In genomic region chr17:81518785-81519283, GRCh38 we compare ENCODE assay signal across 8 cellular contexts. TPM values are rescaled to one million over a fixed set of nuclear protein-coding genes. Genes with fewer than 3 reads are reported as not detected.
DNase-seq lines count a peak whose midpoint lies in the region; ATAC-seq and TF ChIP-seq lines count a peak whose summit lies in the region.

No MANE protein-coding gene starts in this region.

- ATAC-seq in HG02678 (IDR thresholded peaks at IDR 0.05; ENCODE audit: unreplicated experiment), result no peak

- H3K4me3 ChIP-seq in MM.1S (ENCODE audit: low read length) (peak overlapping the region; percentile 68), cardiac fibroblast (replicated peaks in 1 of 2; ENCODE audit: low read depth in 2 of 2, low read length in 2 of 2) (peak overlapping the region; percentile 15 to 40), lower leg skin (ENCODE audit: low read depth, poor library complexity, severe bottlenecking) (peak overlapping the region; percentile 14), vagina (peak overlapping the region; percentile 66 to 93), HAP-1 (no peak overlapping the region)

- no peaks in the 10 kb centered on the region for H4K20me1 ChIP-seq in MM.1S (ENCODE audit: insufficient read depth, low read length)

- H3K79me2 ChIP-seq in MM.1S (ENCODE audit: low read length), result peaks cover 8% of the 10 kb centered on the region; the same call in 1 of the 2 replicates

- H3K9me2 ChIP-seq in MM.1S (replicated peaks; ENCODE audit: insufficient read depth, low read length), result no peaks in the 10 kb centered on the region

- H3K4me2 ChIP-seq in MM.1S (ENCODE audit: low read depth, low read length), result peak overlapping the region; percentile 97

- H3K27me3 ChIP-seq in MM.1S (replicated peaks; ENCODE audit: insufficient read depth, low read length) (0 out of 2 replicates have a peak, but pooled peaks cover 2% of the 10 kb centered on the region), vagina (peaks cover 8% of the 10 kb centered on the region), HAP-1 (ENCODE audit: low read depth) (no peaks in the 10 kb centered on the region)

- H3K27ac ChIP-seq in MM.1S (ENCODE audit: low read length) (no peak overlapping the region; the same call in 1 of the 2 replicates), vagina (peak overlapping the region; percentile 51)

- no peaks in the 10 kb centered on the region for H3K36me3 ChIP-seq in ES-I3 (ENCODE audit: insufficient read depth, low read length)
- H3K36me3 ChIP-seq in MM.1S (replicated peaks; ENCODE audit: insufficient read depth, low read length), result no peaks in the 10 kb centered on the region
- no peaks in the 10 kb centered on the region for H3K36me3 ChIP-seq in vagina
- no peaks in the 10 kb centered on the region for H3K36me3 ChIP-seq in HAP-1 (replicated peaks)

- H3K9me3 ChIP-seq in ES-I3 (ENCODE audit: control insufficient read depth, insufficient read depth, low read length) (no peaks in the 10 kb centered on the region), MM.1S (replicated peaks; ENCODE audit: insufficient read depth, low read length) (no peaks in the 10 kb centered on the region), vagina (no peaks in the 10 kb centered on the region), HAP-1 (no peaks in the 10 kb centered on the region)

- TF ChIP-seq POLR2A in lower leg skin (IDR thresholded peaks at IDR 0.05) (no peak), vagina (IDR thresholded peaks at IDR 0.05) (no peak)

- DNase-seq in MM.1S (peak; percentile 35), cardiac fibroblast (ENCODE audit: low read depth in 2 of 2) (peak in 1 of 2 donors; percentile 38), lower leg skin (ENCODE audit: low spot score in 2 of 2) (no peak), vagina (ENCODE audit: extremely low spot score in 2 of 2) (no peak), cerebellar cortex (ENCODE audit: low spot score) (no peak), HAP-1 (ENCODE audit: low spot score in 2 of 2) (no peak)

- TF ChIP-seq CTCF in MM.1S (IDR thresholded peaks at IDR 0.05; ENCODE audit: low read length) (no peak), cardiac fibroblast (IDR thresholded peaks at IDR 0.05; ENCODE audit: low read depth, low read length) (no peak), lower leg skin (IDR thresholded peaks at IDR 0.05) (no peak), vagina (IDR thresholded peaks at IDR 0.05) (no peak)

- 0 to 2% methylated on average over 18 to 28 of the region's 47 CpGs for WGBS in lower leg skin, 2 donors

- H3K4me1 ChIP-seq in ES-I3 (ENCODE audit: insufficient read depth, low read length) (peaks cover 27% of the 10 kb centered on the region), MM.1S (ENCODE audit: low read length) (peaks cover 16% of the 10 kb centered on the region; the same call in 1 of the 2 replicates), vagina (peaks cover 57% of the 10 kb centered on the region), HAP-1 (peaks cover 4% of the 10 kb centered on the region; the same call in 1 of the 2 replicates)

- intact Hi-C loops in lower leg skin (cut with DNase I; ENCODE audit: low total_unique reads) (no loop called here), vagina (cut with DNase I) (no loop called here)

- H3K9ac ChIP-seq in ES-I3 (ENCODE audit: low read depth, low read length), result peak overlapping the region; percentile 49
- peak overlapping the region; percentile 69 for H3K9ac ChIP-seq in MM.1S (ENCODE audit: low read length)

- in situ Hi-C loops in HAP-1 (cut with MboI; ENCODE audit: low sequenced_read_pairs), result no loop called here

- peaks cover 33% of the 10 kb centered on the region for H3F3A ChIP-seq in MM.1S (ENCODE audit: insufficient read depth, low read length)

- peak overlapping the region; percentile 77 for H2AFZ ChIP-seq in MM.1S (ENCODE audit: low read length)

RNA-seq across cellular contexts. Expression of gene ACTG1, which starts 6.2 kb away (rescaled TPM):
- total RNA-seq in lower leg skin, result 1,000 to 10,000 TPM; 3,349 to 4,521 (median 4,085) TPM
- 2,441 TPM for total RNA-seq in vagina

RNA-seq across cellular contexts. Expression of gene FSCN2, which starts 9.3 kb away (rescaled TPM):
- 1 to 10 TPM in 3 of 4 donors, under 1 TPM in 1; 0.46 to 2.7 (median 1.8) TPM for total RNA-seq in lower leg skin
- 6.6 TPM for total RNA-seq in vagina

RNA-seq across cellular contexts. Expression of gene FAAP100, which starts 33.3 kb away (rescaled TPM):
- total RNA-seq in lower leg skin (10 to 100 TPM; 19.4 to 34.3 (median 28.4) TPM), vagina (21.4 TPM)
